ENCODE assay signal across 2 cellular contexts in genomic region chr10:118742787-118743186, GRCh38.
TF ChIP-seq lines count a peak whose summit lies in the region.

No MANE protein-coding gene starts in this region.

TF ChIP-seq in GM23338, 12 proteins besides CTCF, POLR2A, EP300 and RAD21 (continued from another document):
- TF ChIP-seq REST (IDR thresholded peaks at IDR 0.05; ENCODE audit: unreplicated experiment): no peak
- TF ChIP-seq NANOG (IDR thresholded peaks at IDR 0.05; ENCODE audit: borderline replicate concordance): no peak
- no peak for TF ChIP-seq CREB1 (CRISPR knock-in tag; IDR thresholded peaks at IDR 0.05; ENCODE audit: low read depth)
- TF ChIP-seq ZNF462 (CRISPR knock-in tag; IDR thresholded peaks at IDR 0.05): no peak
- no peak for TF ChIP-seq ZNF331 (CRISPR knock-in tag; IDR thresholded peaks at IDR 0.05; ENCODE audit: low read depth)
- no peak for TF ChIP-seq ETS1 (IDR thresholded peaks at IDR 0.05)
- no peak for TF ChIP-seq EZH2phosphoT487 (IDR thresholded peaks at IDR 0.05; ENCODE audit: unreplicated experiment)

TF ChIP-seq in WTC11, 78 proteins besides CTCF, POLR2A, EP300 and RAD21 (continued from another document):
- no peak for TF ChIP-seq ZNF425 (CRISPR knock-in tag; conservative IDR thresholded peaks at IDR 0.05)
- no peak for TF ChIP-seq JUN (CRISPR knock-in tag; IDR thresholded peaks at IDR 0.05)
